1 cellular context compared by ENCODE assay signal in genomic region chr6:124334359-124334758, GRCh38.
TF ChIP-seq lines count a peak whose summit lies in the region.

No MANE protein-coding gene starts in this region.

TF ChIP-seq in HEK293, 187 proteins besides CTCF, POLR2A, EP300 and RAD21 (continued from another document):
- TF ChIP-seq GLIS2 (tag by site-specific recombination; IDR thresholded peaks at IDR 0.05) (no peak), ZBTB44 (tag by site-specific recombination; IDR thresholded peaks at IDR 0.05) (no peak), ZNF830 (tag by site-specific recombination; IDR thresholded peaks at IDR 0.05; ENCODE audit: low read depth) (no peak), ZNF555 (tag by site-specific recombination; conservative IDR thresholded peaks at IDR 0.05) (no peak), PRDM6 (tag by site-specific recombination; IDR thresholded peaks at IDR 0.05) (no peak), ZNF366 (tag by site-specific recombination; conservative IDR thresholded peaks at IDR 0.05) (no peak), ZNF837 (tag by site-specific recombination; IDR thresholded peaks at IDR 0.05) (no peak)
